In the genomic region with DNA sequence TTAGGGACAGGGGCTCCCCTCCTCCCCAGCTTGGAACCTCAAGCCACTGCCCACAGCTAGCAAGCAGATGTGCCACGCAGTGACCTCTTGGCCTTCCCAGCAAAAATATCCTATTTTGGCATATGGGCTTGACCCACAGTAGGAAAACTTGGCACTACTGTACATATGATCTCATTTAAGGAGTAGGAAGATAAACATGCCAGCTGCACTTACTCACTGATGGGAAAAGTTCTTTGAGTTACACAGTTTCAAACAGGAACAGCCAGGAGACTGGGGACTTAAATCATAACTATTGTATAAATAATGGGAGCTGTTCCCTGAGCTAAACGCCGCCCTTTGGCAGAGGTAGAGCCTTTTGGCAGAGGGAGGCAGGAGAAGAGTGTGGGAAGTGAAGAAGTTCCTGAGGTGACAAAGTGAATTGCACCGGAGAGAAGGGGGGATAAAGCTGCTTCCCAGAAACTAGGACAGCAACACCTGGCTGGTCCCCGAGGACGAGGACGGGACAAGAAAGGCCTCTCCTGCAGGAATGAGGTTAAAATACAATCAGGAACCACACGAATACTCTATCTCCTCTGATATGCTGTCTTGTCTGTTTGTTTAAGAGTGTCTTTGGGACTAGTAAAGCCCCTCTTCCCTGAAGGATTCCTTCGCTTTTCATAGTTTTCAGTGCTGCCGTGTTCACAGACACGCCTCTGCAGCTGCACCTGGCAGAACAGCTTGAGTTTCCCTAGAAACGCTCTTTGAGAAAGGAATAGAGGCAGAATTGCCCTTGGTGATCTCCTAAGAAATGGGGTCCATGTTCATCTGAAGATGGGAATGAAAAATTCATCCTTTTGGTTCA, we compare ENCODE assay signal across 11 cellular contexts. TPM values are rescaled to one million over a fixed set of nuclear protein-coding genes. Genes with fewer than 3 reads are reported as not detected.
A peak's percentile ranks its signal among the peaks of the same experiment; 100 is the strongest.
DNase-seq lines count a peak whose midpoint lies in the region; ATAC-seq and TF ChIP-seq lines count a peak whose summit lies in the region.
"Had no signal": no experiment of that assay in that cellular context is flagged by ENCODE, and none has a peak within 500 bp of the region (broad histone marks: within the 10 kb centered on the region; RNA-seq: fewer than 3 reads in every experiment).

No MANE protein-coding gene starts in this region.

- H3K27me3 ChIP-seq in liver (ENCODE audit: control insufficient read depth in 4 of 4, insufficient read depth in 4 of 4, low read length in 3 of 4) (peaks cover 0 to 7% (median 2%) of the 10 kb centered on the region in 4 donors), thymus (ENCODE audit: control insufficient read depth, insufficient read depth) (peaks cover 3% of the 10 kb centered on the region)

- H3K36me3 ChIP-seq in liver (ENCODE audit: control insufficient read depth in 4 of 4, insufficient read depth in 3 of 4, low read depth in 1 of 4, low read length in 3 of 4): no peaks in the 10 kb centered on the region
- no peaks in the 10 kb centered on the region for H3K36me3 ChIP-seq in thymus (ENCODE audit: control insufficient read depth, insufficient read depth)

- H3K4me3 Mint-ChIP-seq in naive thymus-derived CD8-positive, alpha-beta T cell: no peak overlapping the region

- H3K27ac ChIP-seq in liver (ENCODE audit: low read depth in 1 of 2, low read length in 2 of 2) (no peak overlapping the region), thymus (ENCODE audit: low read depth) (peak overlapping the region; percentile 31)
- H3K27ac ChIP-seq: KMS-11 had no signal

- H3K9me3 Mint-ChIP-seq in naive thymus-derived CD8-positive, alpha-beta T cell: no peaks in the 10 kb centered on the region

- peak; percentile 89 for DNase-seq in LNCaP clone FGC (ENCODE audit: low read depth)
- DNase-seq in choroid plexus epithelial cell (ENCODE audit: low read depth): peak; percentile 72
- no peak for DNase-seq in stimulated activated naive CD4-positive, alpha-beta T cell treated with Interleukin-2 at 50 U/mL for 16 hours (lab: John Stamatoyannopoulos, UW)
- no peak for DNase-seq in naive thymus-derived CD8-positive, alpha-beta T cell
- no peak for DNase-seq in UCSD-AML1 (lab: John Stamatoyannopoulos, UW; ENCODE audit: unreplicated experiment)
- DNase-seq: activated CD4-positive, CD25-positive, alpha-beta regulatory T cell; effector memory CD4-positive, alpha-beta T cell had no signal

- POLR2A ChIA-PET in naive thymus-derived CD8-positive, alpha-beta T cell (lab: Charles Lee): no interaction called here

- H3K36me3 Mint-ChIP-seq in naive thymus-derived CD8-positive, alpha-beta T cell: no peaks in the 10 kb centered on the region

- H3K9me3 ChIP-seq in liver (ENCODE audit: control insufficient read depth in 4 of 4, low read length in 3 of 4): no peaks in the 10 kb centered on the region
- no peaks in the 10 kb centered on the region for H3K9me3 ChIP-seq in thymus (ENCODE audit: control insufficient read depth)

- TF ChIP-seq RAD21 in liver (IDR thresholded peaks at IDR 0.05): no peak

- H3K9ac ChIP-seq in liver (ENCODE audit: low read depth in 1 of 2, low read length in 2 of 2): no peak overlapping the region
- H3K9ac ChIP-seq: KMS-11 had no signal

- TF ChIP-seq CTCF in LNCaP clone FGC (IDR thresholded peaks at IDR 0.05; ENCODE audit: control insufficient read depth, extremely low read depth, insufficient read depth) (no peak), choroid plexus epithelial cell (conservative IDR thresholded peaks at IDR 0.05; ENCODE audit: low read depth, low read length) (no peak), liver (IDR thresholded peaks at IDR 0.05; ENCODE audit: low read depth, low read length, missing input control) (no peak)

- ATAC-seq in HG02623 (IDR thresholded peaks at IDR 0.05; ENCODE audit: unreplicated experiment): no peak
- no peak for ATAC-seq in naive thymus-derived CD8-positive, alpha-beta T cell

- WGBS in liver: 64% methylated on average over 12 of the region's 12 CpGs
- 92% methylated on average over 12 of the region's 12 CpGs for WGBS in thymus

- H3K27ac Mint-ChIP-seq in naive thymus-derived CD8-positive, alpha-beta T cell: no peak overlapping the region

- H3K4me3 ChIP-seq in LNCaP clone FGC (ENCODE audit: low read depth, low read length): peak overlapping the region; percentile 21; the same call in 1 of the 2 replicates
- no peak overlapping the region for H3K4me3 ChIP-seq in choroid plexus epithelial cell (ENCODE audit: low read depth, low read length)
- H3K4me3 ChIP-seq in liver (ENCODE audit: low read depth in 1 of 3, low read length in 3 of 3): no peak overlapping the region
- no peak overlapping the region for H3K4me3 ChIP-seq in thymus (ENCODE audit: low read length)

- H3K4me1 ChIP-seq in liver (ENCODE audit: control insufficient read depth in 4 of 4, insufficient read depth in 4 of 4, low read length in 3 of 4) (peaks cover 0 to 2% (median 0%) of the 10 kb centered on the region in 4 donors), thymus (ENCODE audit: control insufficient read depth, insufficient read depth, low read length) (no peaks in the 10 kb centered on the region)

- H3K4me1 Mint-ChIP-seq in naive thymus-derived CD8-positive, alpha-beta T cell: peaks cover 0 to 2% (median 0%) of the 10 kb centered on the region in 4 donors

- peaks cover 10 to 31% (median 16%) of the 10 kb centered on the region in 5 donors for H3K27me3 Mint-ChIP-seq in naive thymus-derived CD8-positive, alpha-beta T cell

TF ChIP-seq in liver, 16 proteins besides CTCF, POLR2A, EP300 and RAD21:
- TF ChIP-seq NR2F2 (IDR thresholded peaks at IDR 0.05) (peak; percentile 21), HNF4A (conservative IDR thresholded peaks at IDR 0.05) (no peak)
TF ChIP-seq in liver: peak in this region for 1.

RNA-seq across cellular contexts. Expression of a gene that starts 5.9 kb away (rescaled TPM):
- 1 to 10 TPM; 5.1 to 7.2 TPM for total RNA-seq in liver
- under 1 TPM; 0.50 to 0.65 TPM for polyA plus RNA-seq in liver
- polyA plus RNA-seq in thymus: 8.1 TPM
- total RNA-seq in naive thymus-derived CD8-positive, alpha-beta T cell: 10 to 100 TPM; 28.4 to 31.0 TPM
- polyA plus RNA-seq in naive thymus-derived CD8-positive, alpha-beta T cell: 1 to 10 TPM; 2.1 to 3.4 (median 3.1) TPM

Comparison
In these comparisons a context has a peak if more than half of its experiments do, and no peak if none do; other contexts are left out.
1. DNase-seq: peak in LNCaP clone FGC (single experiment) and choroid plexus epithelial cell (single experiment); none in stimulated activated naive CD4-positive, alpha-beta T cell treated with Interleukin-2 at 50 U/mL for 16 hours (single experiment), naive thymus-derived CD8-positive, alpha-beta T cell (0 of 10) and UCSD-AML1 (single experiment).